ENCODE assay signal across 22 cellular contexts in the genomic region with DNA sequence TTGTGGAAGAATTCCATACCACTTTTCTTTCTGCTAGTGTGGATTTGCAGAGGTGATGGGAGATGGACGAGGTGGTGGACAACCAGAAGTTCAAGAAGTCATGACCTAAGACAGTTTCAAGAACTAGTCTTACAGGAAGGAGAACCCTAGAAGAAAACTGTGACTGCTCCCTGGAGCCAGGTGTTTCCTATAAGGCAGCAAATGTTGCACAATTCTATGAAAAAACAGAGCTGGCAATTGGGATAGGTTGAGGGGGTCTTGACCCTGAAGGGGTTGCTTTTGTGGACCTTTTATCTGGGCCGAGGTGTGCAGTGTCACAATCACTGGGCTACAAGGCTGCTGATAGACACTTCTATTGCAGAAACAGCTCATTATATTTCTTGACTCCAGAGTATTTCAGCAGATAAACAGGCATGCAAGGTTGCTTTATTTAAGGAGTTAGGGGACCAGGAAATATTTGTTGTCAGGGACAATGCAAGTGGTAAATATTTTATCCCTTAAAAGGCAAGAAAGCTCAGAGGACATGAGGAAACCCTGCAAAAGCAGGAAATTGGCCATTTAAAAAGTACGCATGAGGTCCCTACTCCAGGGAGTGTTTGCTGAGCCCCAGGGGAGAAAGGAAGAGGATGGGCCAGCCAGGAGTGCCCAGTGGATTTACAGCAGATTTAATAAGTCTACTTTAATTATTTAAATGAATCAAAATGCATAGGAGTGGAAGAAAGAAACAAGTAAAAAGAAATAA. TPM values are rescaled to one million over a fixed set of nuclear protein-coding genes. Genes with fewer than 3 reads are reported as not detected.
DNase-seq lines count a peak whose midpoint lies in the region; FAIRE-seq and TF ChIP-seq lines count a peak whose summit lies in the region.
"Had no signal": no experiment of that assay in that cellular context is flagged by ENCODE, and none has a peak within 500 bp of the region (broad histone marks: within the 10 kb centered on the region; RNA-seq: fewer than 3 reads in every experiment).

No MANE protein-coding gene starts in this region.

- H3K9ac ChIP-seq in H9 (ENCODE audit: extremely low read depth, insufficient read length, low read length) (no peak overlapping the region), kidney (ENCODE audit: low read length in 2 of 2) (no peak overlapping the region)
- H3K9ac ChIP-seq: neural progenitor cell had no signal

- H2AFZ ChIP-seq in H9 (ENCODE audit: low read length) (no peak overlapping the region), hepatocyte (no peak overlapping the region)
- H2AFZ ChIP-seq: neural progenitor cell had no signal

- no peaks in the 10 kb centered on the region for H4K20me1 ChIP-seq in H9 (ENCODE audit: control insufficient read depth, insufficient read depth, insufficient read length)
- H4K20me1 ChIP-seq in hepatocyte (ENCODE audit: insufficient read depth, poor library complexity, severe bottlenecking) = peaks cover 3% of the 10 kb centered on the region

- H2BK120ac ChIP-seq in H9 (ENCODE audit: low read depth, low read length, poor library complexity, severe bottlenecking) = no peak overlapping the region

- no peak overlapping the region for H2BK5ac ChIP-seq in H9 (ENCODE audit: insufficient read length, low read length)

- H3K79me1 ChIP-seq in H9 (ENCODE audit: insufficient read depth, low read depth, low read length, poor library complexity, severe bottlenecking) = no peaks in the 10 kb centered on the region

- H3K23me2 ChIP-seq in H9 (ENCODE audit: insufficient read length, low read depth, low read length, poor library complexity, severe bottlenecking) = no peaks in the 10 kb centered on the region

- no peak overlapping the region for H2AK5ac ChIP-seq in H9 (ENCODE audit: insufficient read length, low read length)

- no peak overlapping the region for H4K8ac ChIP-seq in H9 (replicated peaks; ENCODE audit: insufficient read length, low read depth, low read length)

- H3K79me2 ChIP-seq in H9 (ENCODE audit: insufficient read depth, low read length) = no peaks in the 10 kb centered on the region
- H3K79me2 ChIP-seq in hepatocyte = no peaks in the 10 kb centered on the region

- H3K4ac ChIP-seq in H9 (ENCODE audit: low read depth, low read length) = no peak overlapping the region

- H3K36me3 ChIP-seq in hepatocyte (replicated peaks; ENCODE audit: insufficient read depth, low read depth) (no peaks in the 10 kb centered on the region), kidney (ENCODE audit: control insufficient read depth in 1 of 2, insufficient read depth in 2 of 2, low read length in 2 of 2) (no peaks in the 10 kb centered on the region)
- H3K36me3 ChIP-seq: neural progenitor cell had no signal

- H2BK12ac ChIP-seq in H9 (ENCODE audit: insufficient read length, low read depth, low read length) = no peak overlapping the region

- intact Hi-C loops in kidney (cut with DNase I) = no loop called here

- no peak overlapping the region; a peak in 1 of 5 replicates for H3K4me3 Mint-ChIP-seq in H9
- H3K4me3 Mint-ChIP-seq: activated CD8-positive, alpha-beta T cell treated with anti-CD3 and anti-CD28 coated beads for 36 hours; activated naive CD8-positive, alpha-beta T cell treated with anti-CD3 and anti-CD28 coated beads, Interleukin-2, amount 50 U/mL, for 24 hours; neural progenitor cell; stimulated activated effector memory CD8-positive, alpha-beta T cell treated with anti-CD3 and anti-CD28 coated beads, Interleukin-12 subunit alpha, Interleukin-12 subunit beta, amount 100 ng/mL, for 72 hours had no signal

- H3K9me3 ChIP-seq in H9 (ENCODE audit: control insufficient read depth, low read depth, low read length) (no peaks in the 10 kb centered on the region), hepatocyte (ENCODE audit: low read depth) (no peaks in the 10 kb centered on the region), kidney (ENCODE audit: control insufficient read depth in 1 of 2, low read length in 2 of 2) (no peaks in the 10 kb centered on the region)
- H3K9me3 ChIP-seq: body of pancreas, Caco-2, psoas muscle had no signal

- H3K56ac ChIP-seq in H9 (ENCODE audit: insufficient read length, low read depth, low read length) = no peak overlapping the region

- H3K23ac ChIP-seq in H9 (ENCODE audit: insufficient read length, low read depth, low read length) = no peak overlapping the region

- H2BK20ac ChIP-seq in H9 (ENCODE audit: low read depth, low read length, poor library complexity, severe bottlenecking) = no peak overlapping the region

- peak overlapping the region in 1 of 3 experiments; percentile 22; a peak in 1 of 7 replicates for H3K27ac Mint-ChIP-seq in H9
- H3K27ac Mint-ChIP-seq: activated CD8-positive, alpha-beta T cell treated with anti-CD3 and anti-CD28 coated beads for 36 hours; activated naive CD8-positive, alpha-beta T cell treated with anti-CD3 and anti-CD28 coated beads, Interleukin-2, amount 50 U/mL, for 24 hours; neural progenitor cell; stimulated activated effector memory CD8-positive, alpha-beta T cell treated with anti-CD3 and anti-CD28 coated beads, Interleukin-12 subunit alpha, Interleukin-12 subunit beta, amount 100 ng/mL, for 72 hours had no signal

- H3T11ph ChIP-seq in H9 (ENCODE audit: low read length) = no peak overlapping the region

- no peak for FAIRE-seq in kidney (lab: Jason Lieb, UNC)
- FAIRE-seq: endometrium, GM12892 had no signal

- H2BK15ac ChIP-seq in H9 (ENCODE audit: low read depth, low read length) = no peak overlapping the region

- H4K91ac ChIP-seq in H9 (ENCODE audit: insufficient read length, low read depth, low read length) = no peak overlapping the region

- peaks cover 2 to 4% of the 10 kb centered on the region in 2 experiments; a peak in 2 of 5 replicates for H3K9me3 Mint-ChIP-seq in H9
- H3K9me3 Mint-ChIP-seq: activated CD8-positive, alpha-beta T cell treated with anti-CD3 and anti-CD28 coated beads for 36 hours; activated naive CD8-positive, alpha-beta T cell treated with anti-CD3 and anti-CD28 coated beads, Interleukin-2, amount 50 U/mL, for 24 hours; neural progenitor cell; stimulated activated effector memory CD8-positive, alpha-beta T cell treated with anti-CD3 and anti-CD28 coated beads, Interleukin-12 subunit alpha, Interleukin-12 subunit beta, amount 100 ng/mL, for 72 hours had no signal

- DNase-seq in H9 = peak; percentile 48
- peak; percentile 66 for DNase-seq in RPMI8226
- no peak for DNase-seq in hepatocyte (ENCODE audit: low spot score)
- DNase-seq in activated CD8-positive, alpha-beta memory T cell treated with anti-CD3 and anti-CD28 coated beads for 24 hours = no peak
- no peak for DNase-seq in T1000 (lab: John Stamatoyannopoulos, UW)
- no peak for DNase-seq in kidney
- DNase-seq: activated CD8-positive, alpha-beta T cell treated with anti-CD3 and anti-CD28 coated beads for 36 hours; activated gamma-delta T cell; activated naive CD8-positive, alpha-beta T cell treated with anti-CD3 and anti-CD28 coated beads, Interleukin-2, amount 50 U/mL, for 24 hours; body of pancreas; Caco-2; left colon; NCI-H1092; psoas muscle; stimulated activated CD4-positive, alpha-beta T cell treated with anti-CD3 and anti-CD28 coated beads, Interleukin-1b, Interleukin-23, amount 100 ng/mL, for 48 hours; T-helper 9 cell had no signal

- peaks cover 13% of the 10 kb centered on the region for H3K4me1 ChIP-seq in H9 (ENCODE audit: insufficient read depth, low read length)
- peaks cover 17% of the 10 kb centered on the region for H3K4me1 ChIP-seq in hepatocyte (ENCODE audit: insufficient read depth)
- H3K4me1 ChIP-seq in kidney (ENCODE audit: control insufficient read depth in 1 of 2, insufficient read depth in 1 of 2, low read depth in 1 of 2, low read length in 2 of 2) = peaks cover 5% of the 10 kb centered on the region in 2 donors
- H3K4me1 ChIP-seq: Caco-2 had no signal

- H3K27me3 Mint-ChIP-seq in H9 (ENCODE audit: low read depth) = peaks cover 78% of the 10 kb centered on the region

- H3K9me2 ChIP-seq in hepatocyte (replicated peaks; ENCODE audit: insufficient read depth) = no peaks in the 10 kb centered on the region

- peaks cover 33 to 34% of the 10 kb centered on the region in 2 experiments for H3K4me1 Mint-ChIP-seq in H9
- H3K4me1 Mint-ChIP-seq: stimulated activated effector memory CD8-positive, alpha-beta T cell treated with anti-CD3 and anti-CD28 coated beads, Interleukin-12 subunit alpha, Interleukin-12 subunit beta, amount 100 ng/mL, for 72 hours had no signal

- H3K4me2 ChIP-seq in H9 (ENCODE audit: insufficient read depth, insufficient read length, low read length) = peak overlapping the region; percentile 4
- H3K4me2 ChIP-seq in hepatocyte = peak overlapping the region; percentile 39
- H3K4me2 ChIP-seq: neural progenitor cell had no signal

- H3K36me3 Mint-ChIP-seq in H9 (ENCODE audit: insufficient read depth in 1 of 3, low read depth in 3 of 3) = peaks cover 7 to 23% (median 11%) of the 10 kb centered on the region in 3 experiments; a peak in 6 of 7 replicates
- H3K36me3 Mint-ChIP-seq: stimulated activated effector memory CD8-positive, alpha-beta T cell treated with anti-CD3 and anti-CD28 coated beads, Interleukin-12 subunit alpha, Interleukin-12 subunit beta, amount 100 ng/mL, for 72 hours had no signal

- H4K5ac ChIP-seq in H9 (ENCODE audit: insufficient read length, low read depth, low read length) = no peak overlapping the region

- no peak overlapping the region for H3K14ac ChIP-seq in H9 (ENCODE audit: insufficient read depth, low read length)

- H3K27me3 ChIP-seq in H9 (ENCODE audit: insufficient read depth, low read length) (peaks cover 34% of the 10 kb centered on the region), hepatocyte (no peaks in the 10 kb centered on the region)
- H3K27me3 ChIP-seq: body of pancreas, neural progenitor cell had no signal

- TF ChIP-seq CTCF in H9 (conservative IDR thresholded peaks at IDR 0.05) (no peak), hepatocyte (IDR thresholded peaks at IDR 0.05; ENCODE audit: poor library complexity) (no peak), kidney (IDR thresholded peaks at IDR 0.05; ENCODE audit: borderline replicate concordance, extremely low read depth, insufficient read depth) (no peak)

- no CpG with 5 or more reads among the region's 3 CpGs for WGBS in H9 (ENCODE audit: extremely low coverage, insufficient read length, low lambda C conversion rate)
- WGBS in hepatocyte (ENCODE audit: low lambda C conversion rate, missing lambda C conversion rate) = 74% methylated on average over 3 of the region's 3 CpGs

- H3K18ac ChIP-seq in H9 (ENCODE audit: insufficient read length, low read depth, low read length) = no peak overlapping the region

- H3K27ac ChIP-seq in H9 (ENCODE audit: insufficient read length, low read depth, low read length) = no peak overlapping the region
- peak overlapping the region; percentile 82 for H3K27ac ChIP-seq in hepatocyte
- H3K27ac ChIP-seq in temporal lobe (ENCODE audit: low read depth, low read length) = peak overlapping the region; percentile 69
- H3K27ac ChIP-seq in kidney (ENCODE audit: low read depth in 2 of 2, low read length in 2 of 2) = no peak overlapping the region
- H3K27ac ChIP-seq: body of pancreas, coronary artery, neural progenitor cell, psoas muscle had no signal

- H3K4me3 ChIP-seq in hepatocyte = no peak overlapping the region
- no peak overlapping the region for H3K4me3 ChIP-seq in kidney (ENCODE audit: low read length in 2 of 2)
- H3K4me3 ChIP-seq: body of pancreas, coronary artery, neural progenitor cell, psoas muscle had no signal

RNA-seq across cellular contexts. Expression of a gene that starts 22.9 kb away (rescaled TPM):
- total RNA-seq in H9 (2021) (1.2 and 1.8 TPM in 2 replicates), hepatocyte (69.6 and 80.8 TPM in 2 replicates), temporal lobe (9.8 TPM), kidney (22.9 TPM)
- polyA plus RNA-seq in hepatocyte (81.4 and 114 TPM in 2 replicates), kidney (ENCODE audit: insufficient read depth, low read depth, low replicate concordance) (2.8 TPM)
- total RNA-seq: activated CD8-positive, alpha-beta T cell treated with anti-CD3 and anti-CD28 coated beads for 36 hours had no signal

RNA-seq across cellular contexts. Expression of a gene that starts 48.5 kb away (rescaled TPM):
- total RNA-seq in H9 (2021) (26.5 and 30.9 TPM in 2 replicates), hepatocyte (42.1 and 43.2 TPM in 2 replicates), temporal lobe (45.5 TPM), kidney (39.4 TPM)
- polyA plus RNA-seq in hepatocyte (29.0 TPM in 2 replicates), kidney (ENCODE audit: insufficient read depth, low read depth, low replicate concordance) (15.0 TPM)

Comparison
In these comparisons a context has a peak if more than half of its experiments do, and no peak if none do; other contexts are left out.
1. DNase-seq: peak in H9 (single experiment) and RPMI8226 (single experiment); none in hepatocyte (single experiment), activated CD8-positive, alpha-beta memory T cell treated with anti-CD3 and anti-CD28 coated beads for 24 hours (single experiment), T1000 (single experiment) and kidney (single experiment).
2. H3K27ac ChIP-seq: peak in hepatocyte (single experiment) and temporal lobe (single experiment); none in H9 (single experiment) and kidney (0 of 2).